In the genomic region with DNA sequence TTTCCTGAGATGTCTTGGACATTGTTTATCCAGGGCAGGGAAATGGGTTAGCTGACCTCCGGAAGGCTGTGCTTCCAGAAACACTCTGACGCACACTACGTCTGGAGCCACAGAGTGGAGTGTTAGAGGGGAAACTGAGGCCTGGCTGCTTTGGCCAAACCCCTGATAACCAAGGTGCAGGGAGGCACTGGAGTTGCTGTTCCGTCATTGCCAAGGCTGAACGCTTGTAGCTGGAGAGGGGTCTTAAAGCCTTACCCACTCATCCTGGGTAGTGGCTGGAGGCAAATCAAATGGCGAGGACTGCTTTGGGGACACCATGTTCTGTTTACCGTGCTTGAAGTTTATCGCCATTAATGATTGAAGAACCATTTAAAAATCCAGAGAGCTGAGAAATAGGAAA, we compare ENCODE assay signal across 1 cellular context.
TF ChIP-seq lines count a peak whose summit lies in the region.

No MANE protein-coding gene starts in this region.

TF ChIP-seq in H1, 55 proteins besides CTCF, POLR2A, EP300 and RAD21 (continued from another document):
- TF ChIP-seq, protein P1, sequence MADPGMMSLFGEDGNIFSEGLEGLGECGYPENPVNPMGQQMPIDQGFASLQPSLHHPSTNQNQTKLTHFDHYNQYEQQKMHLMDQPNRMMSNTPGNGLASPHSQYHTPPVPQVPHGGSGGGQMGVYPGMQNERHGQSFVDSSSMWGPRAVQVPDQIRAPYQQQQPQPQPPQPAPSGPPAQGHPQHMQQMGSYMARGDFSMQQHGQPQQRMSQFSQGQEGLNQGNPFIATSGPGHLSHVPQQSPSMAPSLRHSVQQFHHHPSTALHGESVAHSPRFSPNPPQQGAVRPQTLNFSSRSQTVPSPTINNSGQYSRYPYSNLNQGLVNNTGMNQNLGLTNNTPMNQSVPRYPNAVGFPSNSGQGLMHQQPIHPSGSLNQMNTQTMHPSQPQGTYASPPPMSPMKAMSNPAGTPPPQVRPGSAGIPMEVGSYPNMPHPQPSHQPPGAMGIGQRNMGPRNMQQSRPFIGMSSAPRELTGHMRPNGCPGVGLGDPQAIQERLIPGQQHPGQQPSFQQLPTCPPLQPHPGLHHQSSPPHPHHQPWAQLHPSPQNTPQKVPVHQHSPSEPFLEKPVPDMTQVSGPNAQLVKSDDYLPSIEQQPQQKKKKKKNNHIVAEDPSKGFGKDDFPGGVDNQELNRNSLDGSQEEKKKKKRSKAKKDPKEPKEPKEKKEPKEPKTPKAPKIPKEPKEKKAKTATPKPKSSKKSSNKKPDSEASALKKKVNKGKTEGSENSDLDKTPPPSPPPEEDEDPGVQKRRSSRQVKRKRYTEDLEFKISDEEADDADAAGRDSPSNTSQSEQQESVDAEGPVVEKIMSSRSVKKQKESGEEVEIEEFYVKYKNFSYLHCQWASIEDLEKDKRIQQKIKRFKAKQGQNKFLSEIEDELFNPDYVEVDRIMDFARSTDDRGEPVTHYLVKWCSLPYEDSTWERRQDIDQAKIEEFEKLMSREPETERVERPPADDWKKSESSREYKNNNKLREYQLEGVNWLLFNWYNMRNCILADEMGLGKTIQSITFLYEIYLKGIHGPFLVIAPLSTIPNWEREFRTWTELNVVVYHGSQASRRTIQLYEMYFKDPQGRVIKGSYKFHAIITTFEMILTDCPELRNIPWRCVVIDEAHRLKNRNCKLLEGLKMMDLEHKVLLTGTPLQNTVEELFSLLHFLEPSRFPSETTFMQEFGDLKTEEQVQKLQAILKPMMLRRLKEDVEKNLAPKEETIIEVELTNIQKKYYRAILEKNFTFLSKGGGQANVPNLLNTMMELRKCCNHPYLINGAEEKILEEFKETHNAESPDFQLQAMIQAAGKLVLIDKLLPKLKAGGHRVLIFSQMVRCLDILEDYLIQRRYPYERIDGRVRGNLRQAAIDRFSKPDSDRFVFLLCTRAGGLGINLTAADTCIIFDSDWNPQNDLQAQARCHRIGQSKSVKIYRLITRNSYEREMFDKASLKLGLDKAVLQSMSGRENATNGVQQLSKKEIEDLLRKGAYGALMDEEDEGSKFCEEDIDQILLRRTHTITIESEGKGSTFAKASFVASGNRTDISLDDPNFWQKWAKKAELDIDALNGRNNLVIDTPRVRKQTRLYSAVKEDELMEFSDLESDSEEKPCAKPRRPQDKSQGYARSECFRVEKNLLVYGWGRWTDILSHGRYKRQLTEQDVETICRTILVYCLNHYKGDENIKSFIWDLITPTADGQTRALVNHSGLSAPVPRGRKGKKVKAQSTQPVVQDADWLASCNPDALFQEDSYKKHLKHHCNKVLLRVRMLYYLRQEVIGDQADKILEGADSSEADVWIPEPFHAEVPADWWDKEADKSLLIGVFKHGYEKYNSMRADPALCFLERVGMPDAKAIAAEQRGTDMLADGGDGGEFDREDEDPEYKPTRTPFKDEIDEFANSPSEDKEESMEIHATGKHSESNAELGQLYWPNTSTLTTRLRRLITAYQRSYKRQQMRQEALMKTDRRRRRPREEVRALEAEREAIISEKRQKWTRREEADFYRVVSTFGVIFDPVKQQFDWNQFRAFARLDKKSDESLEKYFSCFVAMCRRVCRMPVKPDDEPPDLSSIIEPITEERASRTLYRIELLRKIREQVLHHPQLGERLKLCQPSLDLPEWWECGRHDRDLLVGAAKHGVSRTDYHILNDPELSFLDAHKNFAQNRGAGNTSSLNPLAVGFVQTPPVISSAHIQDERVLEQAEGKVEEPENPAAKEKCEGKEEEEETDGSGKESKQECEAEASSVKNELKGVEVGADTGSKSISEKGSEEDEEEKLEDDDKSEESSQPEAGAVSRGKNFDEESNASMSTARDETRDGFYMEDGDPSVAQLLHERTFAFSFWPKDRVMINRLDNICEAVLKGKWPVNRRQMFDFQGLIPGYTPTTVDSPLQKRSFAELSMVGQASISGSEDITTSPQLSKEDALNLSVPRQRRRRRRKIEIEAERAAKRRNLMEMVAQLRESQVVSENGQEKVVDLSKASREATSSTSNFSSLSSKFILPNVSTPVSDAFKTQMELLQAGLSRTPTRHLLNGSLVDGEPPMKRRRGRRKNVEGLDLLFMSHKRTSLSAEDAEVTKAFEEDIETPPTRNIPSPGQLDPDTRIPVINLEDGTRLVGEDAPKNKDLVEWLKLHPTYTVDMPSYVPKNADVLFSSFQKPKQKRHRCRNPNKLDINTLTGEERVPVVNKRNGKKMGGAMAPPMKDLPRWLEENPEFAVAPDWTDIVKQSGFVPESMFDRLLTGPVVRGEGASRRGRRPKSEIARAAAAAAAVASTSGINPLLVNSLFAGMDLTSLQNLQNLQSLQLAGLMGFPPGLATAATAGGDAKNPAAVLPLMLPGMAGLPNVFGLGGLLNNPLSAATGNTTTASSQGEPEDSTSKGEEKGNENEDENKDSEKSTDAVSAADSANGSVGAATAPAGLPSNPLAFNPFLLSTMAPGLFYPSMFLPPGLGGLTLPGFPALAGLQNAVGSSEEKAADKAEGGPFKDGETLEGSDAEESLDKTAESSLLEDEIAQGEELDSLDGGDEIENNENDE (IDR thresholded peaks at IDR 0.05; ENCODE audit: insufficient replicate concordance, low read length), result no peak
- TF ChIP-seq HDAC2 (IDR thresholded peaks at IDR 0.05; ENCODE audit: borderline replicate concordance in 1 of 2, low read depth in 2 of 2, low read length in 2 of 2) (no peak), MAFK (IDR thresholded peaks at IDR 0.05; ENCODE audit: low read depth, low read length) (no peak), POU5F1 (IDR thresholded peaks at IDR 0.05; ENCODE audit: low read depth, low read length) (no peak), PHF8 (conservative IDR thresholded peaks at IDR 0.05; ENCODE audit: low read depth, low read length) (no peak), NRF1 (IDR thresholded peaks at IDR 0.05; ENCODE audit: low read depth, low read length) (no peak), BACH1 (IDR thresholded peaks at IDR 0.05; ENCODE audit: low read length) (no peak), KDM5A (IDR thresholded peaks at IDR 0.05; ENCODE audit: low read length) (no peak), CHD2 (IDR thresholded peaks at IDR 0.05; ENCODE audit: low read length) (no peak), SAP30 (IDR thresholded peaks at IDR 0.05; ENCODE audit: insufficient read depth, insufficient replicate concordance, low read length) (no peak), EZH2 (IDR thresholded peaks at IDR 0.05; ENCODE audit: low read depth, low read length, severe bottlenecking) (no peak), NANOG (IDR thresholded peaks at IDR 0.05; ENCODE audit: insufficient read depth, low read depth, low read length, poor library complexity, severe bottlenecking) (no peak), RFX5 (IDR thresholded peaks at IDR 0.05; ENCODE audit: borderline replicate concordance, low read depth, low read length) (no peak)
